ENCODE assay signal across 8 cellular contexts in the genomic region with DNA sequence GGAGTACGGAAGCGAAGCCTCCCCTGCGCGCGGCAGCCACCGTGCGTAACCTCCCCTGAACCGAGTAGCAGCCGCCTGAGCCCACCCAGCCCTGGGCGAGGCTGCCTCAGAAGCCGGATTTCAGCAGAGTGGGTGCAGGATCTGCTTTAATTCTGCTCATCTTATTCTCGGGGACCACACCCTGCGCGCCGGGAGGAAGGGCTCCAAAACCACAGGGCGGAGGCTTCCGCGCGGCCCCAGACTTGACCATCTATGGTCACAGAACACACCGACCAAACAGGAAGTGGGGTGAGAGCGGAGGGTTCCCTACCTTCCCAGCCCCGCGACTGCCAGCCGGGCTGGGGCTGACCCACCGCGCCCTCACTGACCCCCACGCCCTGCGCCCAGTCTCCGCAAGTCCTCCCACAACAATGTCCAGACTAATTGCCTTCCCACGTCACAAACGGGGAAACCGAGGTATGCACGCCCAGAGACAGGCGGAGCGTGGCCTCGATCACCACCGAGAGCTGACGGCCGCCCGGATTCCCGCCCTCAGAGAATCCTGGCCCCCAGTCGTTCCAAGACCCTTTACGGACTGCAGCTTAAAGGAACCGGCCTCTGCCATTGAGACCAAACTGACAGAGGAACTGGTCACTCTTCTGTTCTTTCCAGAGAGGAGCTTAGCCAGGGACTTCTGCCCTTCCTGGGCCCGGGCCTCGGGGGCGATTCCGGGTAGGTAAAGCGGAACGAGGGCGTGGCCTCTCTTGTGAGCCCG. TPM values are rescaled to one million over a fixed set of nuclear protein-coding genes. Genes with fewer than 3 reads are reported as not detected.
DNase-seq lines count a peak whose midpoint lies in the region; ATAC-seq, FAIRE-seq and TF ChIP-seq lines count a peak whose summit lies in the region.

No MANE protein-coding gene starts in this region.

- H3K9ac ChIP-seq in endothelial cell of umbilical vein (replicated peaks; ENCODE audit: extremely low read depth, insufficient read depth, low read length): peak overlapping the region; percentile 84

- dilution Hi-C loops in endothelial cell of umbilical vein (cut with MboI; ENCODE audit: extremely low pct_ligation_motif_present, low sequenced_read_pairs): no loop called here

- ATAC-seq in GM19372 (IDR thresholded peaks at IDR 0.05; ENCODE audit: low read depth, unreplicated experiment) (peak; percentile 55), HG03469 (IDR thresholded peaks at IDR 0.05; ENCODE audit: unreplicated experiment) (peak; percentile 26), mucosa of descending colon (peak; percentile 74)

- H3K36me3 ChIP-seq in endothelial cell of umbilical vein (ENCODE audit: control insufficient read depth in 2 of 2, extremely low read depth in 1 of 2, insufficient read depth in 2 of 2, low read length in 2 of 2): no peaks in the 10 kb centered on the region
- H3K36me3 ChIP-seq in mucosa of descending colon (ENCODE audit: low read depth): no peaks in the 10 kb centered on the region

- POLR2A ChIA-PET in endothelial cell of umbilical vein (lab: Charles Lee): interaction anchor here (0.6 kb wide), 1 partner anchor 26 kb away, joined by 4 read pairs; no protein-coding TSS in a partner anchor

- peak overlapping the region; percentile 66 for H2AFZ ChIP-seq in endothelial cell of umbilical vein (ENCODE audit: low read depth, low read length)

- CTCF ChIA-PET in endothelial cell of umbilical vein (lab: Charles Lee): interaction anchor here (1.1 to 1.8 kb wide), 10 partner anchors 10 to 139 kb away, joined by 3 to 9 read pairs (median 5); no protein-coding TSS in a partner anchor

- peak; percentile 79 for TF ChIP-seq POLR2A in endothelial cell of umbilical vein (IDR thresholded peaks at IDR 0.05; ENCODE audit: low read depth, low read length)

- peaks cover 44% of the 10 kb centered on the region for H3K79me2 ChIP-seq in endothelial cell of umbilical vein (ENCODE audit: control insufficient read depth, insufficient read depth, low read length)

- H3K4me3 ChIP-seq in endothelial cell of umbilical vein (replicated peaks in 1 of 3; ENCODE audit: insufficient read depth in 1 of 3, low read depth in 1 of 3, low read length in 3 of 3) (peak overlapping the region; percentile 52 to 76 (median 70)), mucosa of descending colon (peak overlapping the region; percentile 95)

- H3K9me3 ChIP-seq in endothelial cell of umbilical vein (replicated peaks; ENCODE audit: control insufficient read depth, insufficient read depth, low read length): no peaks in the 10 kb centered on the region
- no peaks in the 10 kb centered on the region for H3K9me3 ChIP-seq in mucosa of descending colon

- no peaks in the 10 kb centered on the region for H3K27me3 ChIP-seq in endothelial cell of umbilical vein (ENCODE audit: control insufficient read depth in 2 of 2, insufficient read depth in 2 of 2, low read length in 2 of 2)

- DNase-seq in CMK (ENCODE audit: low read depth): peak; percentile 88
- peak; percentile 96 for DNase-seq in NOMO-1 treated with DMSO at 0.1 percent for 48 hours (lab: John Stamatoyannopoulos, UW; ENCODE audit: unreplicated experiment)
- peak; percentile 52 for DNase-seq in activated CD8-positive, alpha-beta memory T cell treated with anti-CD3 and anti-CD28 coated beads, Interleukin-2, amount 50 U/mL, for 24 hours (ENCODE audit: extremely low read depth)
- peak; percentile 51 for DNase-seq in endothelial cell of umbilical vein (ENCODE audit: low read depth, low spot score)
- DNase-seq in mucosa of descending colon: peak; percentile 90 to 97 (median 93)
- DNase-seq in stimulated activated CD8-positive, alpha-beta memory T cell treated with anti-CD3 and anti-CD28 coated beads, Interleukin-7, amount 100 ng/mL, for 1 hour (ENCODE audit: low read depth in 2 of 2): peak; percentile 45 to 54

- intact Hi-C loops in endothelial cell of umbilical vein (cut with micrococcal nuclease): loop anchor here (1.0 to 5.0 kb wide), 3 partner anchors 19 to 217 kb away; partner anchors contain the start of gene ZMPSTE24
- intact Hi-C loops in mucosa of descending colon (cut with DNase I, micrococcal nuclease): no loop called here

- no peak for TF ChIP-seq CTCF in endothelial cell of umbilical vein (IDR thresholded peaks at IDR 0.05; ENCODE audit: extremely low read depth in 1 of 2, insufficient read depth in 1 of 2, low read depth in 1 of 2, low read length in 2 of 2)
- TF ChIP-seq CTCF in mucosa of descending colon (IDR thresholded peaks at IDR 0.05): no peak

- H3K4me2 ChIP-seq in endothelial cell of umbilical vein (ENCODE audit: insufficient read depth, low read length): peak overlapping the region; percentile 66

- FAIRE-seq in endothelial cell of umbilical vein (lab: Jason Lieb, UNC): peak; percentile 31

- no peaks in the 10 kb centered on the region for H3K9me1 ChIP-seq in endothelial cell of umbilical vein (replicated peaks; ENCODE audit: control insufficient read depth, extremely low read depth, insufficient read depth, low read length)

- BruUV-seq in endothelial cell of umbilical vein (replicated peaks; lab: Mats Ljungman, UMichigan): TSS peak; percentile 68

- peak overlapping the region; percentile 80 for H3K27ac ChIP-seq in endothelial cell of umbilical vein (ENCODE audit: insufficient read depth, low read depth, low read length)

- H4K20me1 ChIP-seq in endothelial cell of umbilical vein (replicated peaks; ENCODE audit: control insufficient read depth, extremely low read depth, insufficient read depth, low read length): peaks cover 5% of the 10 kb centered on the region

- H3K4me1 ChIP-seq in endothelial cell of umbilical vein (ENCODE audit: control insufficient read depth, extremely low read depth, insufficient read depth, low read length) (peaks cover 39% of the 10 kb centered on the region), mucosa of descending colon (ENCODE audit: low read depth) (peaks cover 54% of the 10 kb centered on the region)

TF ChIP-seq in endothelial cell of umbilical vein, 7 proteins besides CTCF, POLR2A, EP300 and RAD21:
- TF ChIP-seq POLR2AphosphoS5 (IDR thresholded peaks at IDR 0.05; ENCODE audit: insufficient read depth, low read depth, low read length): peak; percentile 71
- TF ChIP-seq GATA2 (IDR thresholded peaks at IDR 0.05; ENCODE audit: insufficient read depth, insufficient read length, low read depth, low read length): peak; percentile 19
- TF ChIP-seq, protein P1, sequence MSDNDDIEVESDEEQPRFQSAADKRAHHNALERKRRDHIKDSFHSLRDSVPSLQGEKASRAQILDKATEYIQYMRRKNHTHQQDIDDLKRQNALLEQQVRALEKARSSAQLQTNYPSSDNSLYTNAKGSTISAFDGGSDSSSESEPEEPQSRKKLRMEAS (IDR thresholded peaks at IDR 0.05; ENCODE audit: insufficient read depth, insufficient read length): no peak
TF ChIP-seq in endothelial cell of umbilical vein: peak in this region for 2.

RNA-seq across cellular contexts. Expression of gene CAP1, which starts 0.6 kb away (rescaled TPM):
- total RNA-seq in endothelial cell of umbilical vein (415 and 427 TPM in 2 replicates), mucosa of descending colon (100 to 1,000 TPM; 357 to 488 (median 444) TPM)
- polyA plus RNA-seq in endothelial cell of umbilical vein: 187 and 191 TPM in 2 replicates
- 229 and 245 TPM in 2 replicates for polyA plus RNA-seq in endothelial cell of umbilical vein (2011; cell fraction: cytosol; rRNA removed)
- 169 and 215 TPM in 2 replicates for polyA plus RNA-seq in endothelial cell of umbilical vein (2011; cell fraction: nucleus; rRNA removed)
- polyA plus RNA-seq in endothelial cell of umbilical vein (2012): 240 and 383 TPM in 2 replicates
- polyA minus RNA-seq in endothelial cell of umbilical vein: 260 and 283 TPM in 2 replicates
- polyA minus RNA-seq in endothelial cell of umbilical vein (2011; cell fraction: cytosol; rRNA and poly(A)+ RNA removed): 65.5 TPM
- 82.5 and 108 TPM in 2 replicates for polyA minus RNA-seq in endothelial cell of umbilical vein (2011; cell fraction: nucleus; rRNA and poly(A)+ RNA removed)

RNA-seq across cellular contexts. Expression of gene PPT1, which starts 57.1 kb away (rescaled TPM):
- 121 and 131 TPM in 2 replicates for total RNA-seq in endothelial cell of umbilical vein
- polyA plus RNA-seq in endothelial cell of umbilical vein: 53.3 and 58.0 TPM in 2 replicates
- polyA plus RNA-seq in endothelial cell of umbilical vein (2011; cell fraction: cytosol; rRNA removed): 62.8 and 70.7 TPM in 2 replicates
- 30.8 and 36.8 TPM in 2 replicates for polyA plus RNA-seq in endothelial cell of umbilical vein (2011; cell fraction: nucleus; rRNA removed)
- polyA plus RNA-seq in endothelial cell of umbilical vein (2012): 87.7 and 126 TPM in 2 replicates
- 81.5 and 136 TPM in 2 replicates for polyA minus RNA-seq in endothelial cell of umbilical vein
- 60.6 TPM for polyA minus RNA-seq in endothelial cell of umbilical vein (2011; cell fraction: cytosol; rRNA and poly(A)+ RNA removed)
- 25.8 TPM in 2 replicates for polyA minus RNA-seq in endothelial cell of umbilical vein (2011; cell fraction: nucleus; rRNA and poly(A)+ RNA removed)
- total RNA-seq in mucosa of descending colon: 10 to 100 TPM; 16.7 to 63.1 (median 39.1) TPM

Comparison
In these comparisons a context has a peak if more than half of its experiments do, and no peak if none do; other contexts are left out.
1. Peak in every context shown above with its lines: DNase-seq, ATAC-seq, H3K4me3 ChIP-seq and H3K27ac ChIP-seq.